In the genomic region with DNA sequence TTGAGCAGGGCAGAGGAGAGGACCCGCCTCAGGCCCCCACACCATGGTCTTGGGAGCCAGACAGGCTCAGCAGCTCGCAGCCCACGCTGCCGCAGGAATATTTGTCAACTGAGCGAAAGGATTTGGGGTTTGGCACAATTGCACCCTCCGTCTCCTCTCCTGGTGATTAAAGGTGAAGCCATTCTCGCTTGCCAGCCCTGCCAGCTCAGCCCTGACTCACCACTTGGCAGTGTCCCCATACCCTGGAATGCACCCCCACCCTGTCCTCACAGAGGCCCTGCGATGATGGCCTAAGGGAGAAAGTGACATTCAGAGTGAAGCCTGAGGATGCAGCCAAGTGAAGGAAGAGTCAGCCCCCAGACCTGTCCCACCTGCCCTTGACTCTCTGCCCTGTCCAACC, we compare ENCODE assay signal across 10 cellular contexts. TPM values are rescaled to one million over a fixed set of nuclear protein-coding genes. Genes with fewer than 3 reads are reported as not detected.
A peak's percentile ranks its signal among the peaks of the same experiment; 100 is the strongest.
DNase-seq lines count a peak whose midpoint lies in the region; ATAC-seq and TF ChIP-seq lines count a peak whose summit lies in the region.
"Had no signal": no experiment of that assay in that cellular context is flagged by ENCODE, and none has a peak within 500 bp of the region (broad histone marks: within the 10 kb centered on the region; RNA-seq: fewer than 3 reads in every experiment).

No MANE protein-coding gene starts in this region.

- H3K4me3 ChIP-seq in breast epithelium (no peak overlapping the region), upper lobe of right lung (no peak overlapping the region)
- H3K4me3 ChIP-seq in effector memory CD4-positive, alpha-beta T cell (ENCODE audit: insufficient read depth, low read depth, low read length, poor library complexity, severe bottlenecking), result no peak overlapping the region
- H3K4me3 ChIP-seq: SJCRH30 had no signal

- H3K36me3 Mint-ChIP-seq in activated naive CD4-positive, alpha-beta T cell treated with anti-CD3 and anti-CD28 coated beads, Interleukin-2, amount 50 U/mL, for 72 hours, result peaks cover 0 to 9% of the 10 kb centered on the region in 2 donors

- ATAC-seq in upper lobe of right lung (peak; percentile 49), GM19324 (IDR thresholded peaks at IDR 0.05; ENCODE audit: low FRiP score, unreplicated experiment) (no peak)
- no peak for ATAC-seq in activated naive CD4-positive, alpha-beta T cell treated with anti-CD3 and anti-CD28 coated beads, Interleukin-2, amount 50 U/mL, for 72 hours

- TF ChIP-seq CTCF in breast epithelium (IDR thresholded peaks at IDR 0.05), result no peak
- TF ChIP-seq CTCF in upper lobe of right lung (IDR thresholded peaks at IDR 0.05), result no peak

- H3K27ac Mint-ChIP-seq in activated naive CD4-positive, alpha-beta T cell treated with anti-CD3 and anti-CD28 coated beads, Interleukin-2, amount 50 U/mL, for 72 hours, result no peak overlapping the region

- H3K36me3 ChIP-seq in breast epithelium, result no peaks in the 10 kb centered on the region
- no peaks in the 10 kb centered on the region for H3K36me3 ChIP-seq in upper lobe of right lung
- H3K36me3 ChIP-seq in effector memory CD4-positive, alpha-beta T cell (ENCODE audit: control insufficient read depth, insufficient read depth, low read length), result no peaks in the 10 kb centered on the region
- H3K36me3 ChIP-seq: SJCRH30 had no signal

- H3K9me3 Mint-ChIP-seq in activated naive CD4-positive, alpha-beta T cell treated with anti-CD3 and anti-CD28 coated beads, Interleukin-2, amount 50 U/mL, for 72 hours, result no peaks in the 10 kb centered on the region

- intact Hi-C loops in breast epithelium (cut with DNase I; ENCODE audit: low total_unique reads) (no loop called here), upper lobe of right lung (cut with DNase I) (no loop called here)

- H3K4me1 ChIP-seq in breast epithelium, result peaks cover 3 to 5% of the 10 kb centered on the region in 2 donors
- H3K4me1 ChIP-seq in upper lobe of right lung, result peaks cover 12% of the 10 kb centered on the region
- H3K4me1 ChIP-seq in effector memory CD4-positive, alpha-beta T cell (ENCODE audit: control insufficient read depth, insufficient read depth, low read length, poor library complexity, severe bottlenecking), result peaks cover 20% of the 10 kb centered on the region

- H3K9me3 ChIP-seq in breast epithelium (no peaks in the 10 kb centered on the region), upper lobe of right lung (no peaks in the 10 kb centered on the region)
- no peaks in the 10 kb centered on the region for H3K9me3 ChIP-seq in effector memory CD4-positive, alpha-beta T cell (ENCODE audit: control insufficient read depth, low read length)
- H3K9me3 ChIP-seq: SJCRH30 had no signal

- H3K27me3 ChIP-seq in breast epithelium (no peaks in the 10 kb centered on the region), upper lobe of right lung (no peaks in the 10 kb centered on the region)
- H3K27me3 ChIP-seq in effector memory CD4-positive, alpha-beta T cell (replicated peaks; ENCODE audit: control insufficient read depth, insufficient read depth, low read length, poor library complexity, severe bottlenecking), result peaks cover 3% of the 10 kb centered on the region

- no peak for TF ChIP-seq POLR2A in breast epithelium (IDR thresholded peaks at IDR 0.05)

- DNase-seq in HUDEP-2 (lab: John Stamatoyannopoulos, UW; ENCODE audit: unreplicated experiment in 76 of 76) (peak in 72 of 76 experiments; percentile 21 to 92 (median 74)), breast epithelium (ENCODE audit: low spot score in 2 of 2) (peak; percentile 94 to 95), kidney tubule cell (ENCODE audit: low spot score) (peak; percentile 94), upper lobe of right lung (peak; percentile 86), NCI-H82 treated with DMSO at 0.1 percent for 48 hours (lab: John Stamatoyannopoulos, UW; ENCODE audit: unreplicated experiment) (no peak)
- DNase-seq in effector memory CD4-positive, alpha-beta T cell, result no peak
- DNase-seq in activated naive CD4-positive, alpha-beta T cell treated with anti-CD3 and anti-CD28 coated beads, Interleukin-2, amount 50 U/mL, for 72 hours (ENCODE audit: low spot score in 2 of 2), result no peak
- DNase-seq: activated gamma-delta T cell treated with Interleukin-2 at 50 U/mL for 16 hours, SJCRH30 had no signal

- H3K27ac ChIP-seq in breast epithelium, result peak overlapping the region; percentile 90 to 95
- no peak overlapping the region for H3K27ac ChIP-seq in upper lobe of right lung
- H3K27ac ChIP-seq in effector memory CD4-positive, alpha-beta T cell (ENCODE audit: insufficient read depth, low read length, poor library complexity, severe bottlenecking), result no peak overlapping the region
- H3K27ac ChIP-seq: SJCRH30 had no signal

RNA-seq across cellular contexts. Expression of a gene that starts 18.8 kb away (rescaled TPM):
- total RNA-seq in breast epithelium (10 to 100 TPM; 42.2 to 74.7 (median 70.4) TPM), upper lobe of right lung (60.7 TPM)
- total RNA-seq in activated naive CD4-positive, alpha-beta T cell treated with anti-CD3 and anti-CD28 coated beads, Interleukin-2, amount 50 U/mL, for 72 hours, result 10 to 100 TPM; 32.4 to 64.1 TPM

RNA-seq across cellular contexts. Expression of a gene that starts 23.7 kb away (rescaled TPM):
- total RNA-seq in breast epithelium (1 to 10 TPM in 2 of 3 donors, not detected in 1; 1.3 to 2.9 TPM), upper lobe of right lung (7.1 TPM)
- total RNA-seq in activated naive CD4-positive, alpha-beta T cell treated with anti-CD3 and anti-CD28 coated beads, Interleukin-2, amount 50 U/mL, for 72 hours, result 1 to 10 TPM; 2.9 to 9.5 TPM
- total RNA-seq: SJCRH30 had no signal

RNA-seq across cellular contexts. Expression of a gene that starts 32.6 kb away (rescaled TPM):
- 1 to 10 TPM in 2 of 3 donors, under 1 TPM in 1; 0.80 to 1.6 (median 1.0) TPM for total RNA-seq in breast epithelium
- total RNA-seq in upper lobe of right lung, result 1.1 TPM
- total RNA-seq in activated naive CD4-positive, alpha-beta T cell treated with anti-CD3 and anti-CD28 coated beads, Interleukin-2, amount 50 U/mL, for 72 hours, result 1 to 10 TPM; 2.1 to 2.3 TPM

RNA-seq across cellular contexts. Expression of a gene that starts 42.2 kb away (rescaled TPM):
- total RNA-seq in breast epithelium, result 10 to 100 TPM; 25.0 to 35.4 (median 30.1) TPM
- 27.1 TPM for total RNA-seq in upper lobe of right lung
- 10 to 100 TPM; 32.8 to 46.3 TPM for total RNA-seq in activated naive CD4-positive, alpha-beta T cell treated with anti-CD3 and anti-CD28 coated beads, Interleukin-2, amount 50 U/mL, for 72 hours

Comparison
In these comparisons a context has a peak if more than half of its experiments do, and no peak if none do; other contexts are left out.
1. DNase-seq: peak in HUDEP-2 (72 of 76), breast epithelium (2 of 2), kidney tubule cell (single experiment) and upper lobe of right lung (single experiment); none in effector memory CD4-positive, alpha-beta T cell (0 of 3), activated naive CD4-positive, alpha-beta T cell treated with anti-CD3 and anti-CD28 coated beads, Interleukin-2, amount 50 U/mL, for 72 hours (0 of 2) and NCI-H82 treated with DMSO at 0.1 percent for 48 hours (single experiment).
2. H3K27ac ChIP-seq: peak in breast epithelium (2 of 2); none in upper lobe of right lung (single experiment) and effector memory CD4-positive, alpha-beta T cell (single experiment).